ENCODE assay signal across 8 cellular contexts in the genomic region with DNA sequence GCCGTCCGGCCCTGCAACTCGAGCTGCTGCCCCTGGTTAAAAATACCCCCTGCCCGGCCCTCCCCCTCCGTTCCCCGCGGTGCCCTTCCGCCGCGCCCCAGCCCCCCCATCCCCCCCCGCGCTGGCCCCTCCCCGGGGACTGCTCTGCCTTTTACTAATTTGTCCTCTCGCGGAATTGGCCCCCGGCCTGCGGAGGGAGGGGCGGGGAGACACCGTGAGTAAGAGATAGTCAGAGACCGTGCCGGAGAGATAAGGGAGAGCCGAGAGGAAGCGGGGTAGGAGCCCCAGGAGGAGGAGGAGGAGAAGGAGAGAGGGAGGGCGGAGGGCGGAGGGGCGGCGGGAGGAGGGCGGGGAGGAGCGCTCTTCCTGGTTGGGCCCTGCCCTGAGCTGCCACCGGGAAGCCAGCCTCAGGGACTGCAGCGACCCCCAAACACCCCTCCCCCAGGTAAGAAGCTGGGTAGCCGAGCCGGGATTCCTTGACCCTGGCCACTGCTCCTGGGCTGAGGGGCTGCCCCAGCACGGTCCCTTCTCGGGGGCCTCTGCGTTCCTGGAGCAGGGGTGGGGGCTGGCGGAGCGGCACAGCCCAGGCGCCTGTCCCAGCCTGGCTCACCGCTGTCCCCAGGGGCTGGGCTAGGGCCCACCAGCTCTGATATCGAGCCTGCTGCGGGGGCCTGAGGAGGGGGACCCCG. TPM values are rescaled to one million over a fixed set of nuclear protein-coding genes. Genes with fewer than 3 reads are reported as not detected.
DNase-seq lines count a peak whose midpoint lies in the region; ATAC-seq and FAIRE-seq lines count a peak whose summit lies in the region.

A gene (plus strand): TSS at position 360 of the 689 bp plus-strand sequence. CDS start 774 bp downstream, outside the sequence.

- H3K36me3 ChIP-seq in CD4-positive, alpha-beta memory T cell (ENCODE audit: insufficient read depth, low read length): peaks cover 14% of the 10 kb centered on the region
- peaks cover 13% of the 10 kb centered on the region for H3K36me3 ChIP-seq in KOPT-K1 (ENCODE audit: insufficient read depth, low read length)

- POLR2A ChIA-PET in CD4-positive, alpha-beta memory T cell (lab: Charles Lee; ENCODE audit: partially characterized antibody): interaction anchor here (0.6 to 3.7 kb wide), 14 partner anchors 21 to 315 kb away, joined by 3 to 45 read pairs (median 4); a partner anchor contains a TSS

- FAIRE-seq in frontal cortex (lab: Jason Lieb, UNC): no peak

- CTCF ChIA-PET in CD4-positive, alpha-beta memory T cell (lab: Charles Lee; ENCODE audit: partially characterized antibody): interaction anchor here (0.8 to 3.7 kb wide), 10 partner anchors 8 to 333 kb away, joined by 3 to 33 read pairs (median 4); a partner anchor contains a TSS

- no peaks in the 10 kb centered on the region for H3K27me3 Mint-ChIP-seq in CD4-positive, alpha-beta memory T cell

- peaks cover 4 to 22% of the 10 kb centered on the region in 2 donors for H3K36me3 Mint-ChIP-seq in CD4-positive, alpha-beta memory T cell

- peak; percentile 54 to 86 (median 62) for DNase-seq in CD4-positive, alpha-beta memory T cell
- peak; percentile 73 for DNase-seq in SK-N-DZ (ENCODE audit: low spot score)
- peak; percentile 22 to 61 (median 28) for DNase-seq in activated naive CD4-positive, alpha-beta T cell (lab: John Stamatoyannopoulos, UW)
- DNase-seq in frontal cortex (ENCODE audit: low spot score in 2 of 2): peak; percentile 63 to 76
- peak; percentile 45 for DNase-seq in non-pigmented ciliary epithelial cell (ENCODE audit: low read depth)
- DNase-seq in substantia nigra (lab: John Stamatoyannopoulos, UW): peak in 24 of 49 donors; percentile 13 to 86 (median 27)

- H3K4me1 ChIP-seq in CD4-positive, alpha-beta memory T cell (ENCODE audit: insufficient read depth, low read length): peaks cover 36% of the 10 kb centered on the region

- peaks cover 11 to 37% (median 22%) of the 10 kb centered on the region in 4 donors for H3K4me1 Mint-ChIP-seq in CD4-positive, alpha-beta memory T cell

- intact Hi-C loops in CD4-positive, alpha-beta memory T cell (cut with micrococcal nuclease): loop anchor here (1.0 to 5.0 kb wide), 3 partner anchors 47 to 81 kb away; a partner anchor contains a TSS

- peak within 1 kb of the TSS; percentile 61 to 70 for H3K4me3 ChIP-seq in CD4-positive, alpha-beta memory T cell (ENCODE audit: low read length in 2 of 2)

- peak within 1 kb of the TSS; percentile 90 to 99 (median 93) for H3K4me3 Mint-ChIP-seq in CD4-positive, alpha-beta memory T cell

- H3K27ac Mint-ChIP-seq in CD4-positive, alpha-beta memory T cell: peak within 1 kb of the TSS; percentile 80 to 96 (median 91)

- ATAC-seq in GM21360 (IDR thresholded peaks at IDR 0.05; ENCODE audit: unreplicated experiment): peak; percentile 36

- H3K27ac ChIP-seq in CD4-positive, alpha-beta memory T cell (ENCODE audit: low read depth, low read length): peak within 1 kb of the TSS; percentile 70
- H3K27ac ChIP-seq in KOPT-K1 (ENCODE audit: low read depth, low read length, poor library complexity, severe bottlenecking) (peak within 1 kb of the TSS; percentile 82), substantia nigra (ENCODE audit: low read depth, low read length, poor library complexity, severe bottlenecking) (peak within 1 kb of the TSS; percentile 64)

- no peaks in the 10 kb centered on the region for H3K9me3 ChIP-seq in CD4-positive, alpha-beta memory T cell (ENCODE audit: control insufficient read depth in 1 of 2, low read length in 2 of 2)
- no peaks in the 10 kb centered on the region for H3K9me3 ChIP-seq in KOPT-K1 (ENCODE audit: insufficient read depth, low read length, poor library complexity, severe bottlenecking)

- no peaks in the 10 kb centered on the region for H3K9me3 Mint-ChIP-seq in CD4-positive, alpha-beta memory T cell

- no peaks in the 10 kb centered on the region for H3K27me3 ChIP-seq in CD4-positive, alpha-beta memory T cell (ENCODE audit: insufficient read depth, low read length)

RNA-seq across cellular contexts. Expression of the gene that starts here (rescaled TPM):
- 100 to 1,000 TPM; 135 to 141 TPM for total RNA-seq in CD4-positive, alpha-beta memory T cell
- polyA plus RNA-seq in CD4-positive, alpha-beta memory T cell: 100 to 1,000 TPM; 115 to 127 TPM
- 49.6 and 59.4 TPM in 2 replicates for polyA plus RNA-seq in SK-N-DZ (2014; cell fraction: cytosol; rRNA removed)
- 55.2 and 75.9 TPM in 2 replicates for polyA plus RNA-seq in SK-N-DZ (2014; cell fraction: nucleus; rRNA removed)
- total RNA-seq in frontal cortex: 48.5 TPM
